ENCODE assay signal across 8 cellular contexts in the genomic region with DNA sequence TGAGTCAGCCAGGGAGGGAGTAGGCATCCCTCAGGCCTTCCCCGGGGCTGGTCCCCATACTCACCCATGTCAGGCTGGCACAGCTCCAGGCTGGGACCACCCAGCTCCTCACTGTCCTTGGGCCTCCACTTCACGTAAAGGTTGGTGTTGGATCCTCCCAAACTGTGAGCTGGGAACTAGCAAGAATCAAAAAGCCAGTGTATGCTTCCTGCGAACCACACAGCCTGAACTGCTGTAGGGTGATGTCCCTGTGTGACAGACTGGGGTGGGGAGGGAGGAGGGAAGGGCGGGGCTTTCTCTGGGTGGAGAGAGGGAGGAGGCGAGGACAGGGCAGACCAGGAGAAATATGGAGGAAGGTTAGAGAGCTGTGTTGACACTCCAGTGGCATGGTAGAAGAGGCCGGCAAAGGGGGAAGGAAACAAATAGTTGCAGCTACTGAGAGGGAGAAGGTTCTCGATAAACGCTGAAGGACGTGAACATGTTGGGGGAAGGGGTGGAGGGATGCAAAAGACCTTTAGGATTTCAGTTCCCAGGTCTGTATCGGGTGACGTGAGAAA. TPM values are rescaled to one million over a fixed set of nuclear protein-coding genes. Genes with fewer than 3 reads are reported as not detected.
A peak's percentile ranks its signal among the peaks of the same experiment; 100 is the strongest.
DNase-seq lines count a peak whose midpoint lies in the region; ATAC-seq and TF ChIP-seq lines count a peak whose summit lies in the region.

No MANE protein-coding gene starts in this region.

- no peak for TF ChIP-seq CTCF in IMR-90 (conservative IDR thresholded peaks at IDR 0.05; ENCODE audit: low read depth, low read length)
- no peak for TF ChIP-seq CTCF in Panc1 (IDR thresholded peaks at IDR 0.05)
- TF ChIP-seq CTCF in fibroblast of lung (conservative IDR thresholded peaks at IDR 0.05 in 1 of 2, IDR thresholded peaks at IDR 0.05 in 1 of 2; ENCODE audit: low read depth in 1 of 2, low read length in 2 of 2) = no peak
- TF ChIP-seq CTCF in nephron (IDR thresholded peaks at IDR 0.05; ENCODE audit: unreplicated experiment in 3 of 3) = no peak

- H3K9ac ChIP-seq in IMR-90 (ENCODE audit: low read depth, low read length) (peak overlapping the region; percentile 90), fibroblast of lung (ENCODE audit: insufficient read depth, low read length) (peak overlapping the region; percentile 67)

- no peaks in the 10 kb centered on the region for H3K27me3 Mint-ChIP-seq in activated T-cell treated with anti-CD3 and anti-CD28 coated beads, Interleukin-2, amount 50 U/mL, for 72 hours (ENCODE audit: low read depth)
- H3K27me3 Mint-ChIP-seq in nephron (ENCODE audit: low read depth) = no peaks in the 10 kb centered on the region

- H3K4me2 ChIP-seq in IMR-90 (ENCODE audit: low read depth, low read length) (peak overlapping the region; percentile 94), fibroblast of lung (ENCODE audit: extremely low read depth, insufficient read depth, low read length) (peak overlapping the region; percentile 72)

- H4K5ac ChIP-seq in IMR-90 (ENCODE audit: low read depth, low read length) = peak overlapping the region; percentile 62

- H3K14ac ChIP-seq in IMR-90 (replicated peaks; ENCODE audit: low read depth, low read length) = peak overlapping the region; percentile 85

- POLR2A ChIA-PET in IMR-90 (lab: Charles Lee; ENCODE audit: unreplicated experiment) (interaction anchor here (1.0 to 1.4 kb wide), 6 partner anchors 8 to 115 kb away, joined by 3 to 7 read pairs (median 6); a partner anchor contains a TSS), Panc1 (lab: Charles Lee) (no interaction called here)

- H3K9me3 Mint-ChIP-seq in activated T-cell treated with anti-CD3 and anti-CD28 coated beads, Interleukin-2, amount 50 U/mL, for 72 hours = no peaks in the 10 kb centered on the region
- no peaks in the 10 kb centered on the region for H3K9me3 Mint-ChIP-seq in nephron

- H4K8ac ChIP-seq in IMR-90 (ENCODE audit: low read depth in 2 of 2, low read length in 2 of 2) = peak overlapping the region; percentile 69 to 98; a peak in 3 of 4 replicates

- intact Hi-C loops in IMR-90 (cut with micrococcal nuclease) (loop anchor here (1.0 to 5.0 kb wide), 3 partner anchors 39 to 123 kb away; a partner anchor contains a TSS), Panc1 (cut with micrococcal nuclease; ENCODE audit: unreplicated experiment) (no loop called here)

- H4K20me1 ChIP-seq in IMR-90 (ENCODE audit: insufficient read depth, low read length) = peaks cover 43% of the 10 kb centered on the region
- no peaks in the 10 kb centered on the region for H4K20me1 ChIP-seq in fibroblast of lung (ENCODE audit: control insufficient read depth, extremely low read depth, insufficient read depth, low read length)

- peaks cover 22% of the 10 kb centered on the region for H3K36me3 ChIP-seq in IMR-90 (ENCODE audit: control insufficient read depth, insufficient read depth, low read length)
- peaks cover 7% of the 10 kb centered on the region for H3K36me3 ChIP-seq in Panc1 (ENCODE audit: control insufficient read depth, insufficient read depth, low read length)
- peaks cover 11% of the 10 kb centered on the region for H3K36me3 ChIP-seq in fibroblast of lung (ENCODE audit: control insufficient read depth, insufficient read depth, low read length)

- peaks cover 16 to 50% of the 10 kb centered on the region in 2 experiments for H3K79me1 ChIP-seq in IMR-90 (ENCODE audit: low read depth in 1 of 2, low read length in 2 of 2)

- peaks cover 7 to 27% of the 10 kb centered on the region in 2 donors for H3K36me3 Mint-ChIP-seq in activated T-cell treated with anti-CD3 and anti-CD28 coated beads, Interleukin-2, amount 50 U/mL, for 72 hours (ENCODE audit: insufficient read depth in 2 of 2)
- H3K36me3 Mint-ChIP-seq in nephron (ENCODE audit: low read depth) = peaks cover 39% of the 10 kb centered on the region

- peak; percentile 72 for DNase-seq in DMS153 (lab: John Stamatoyannopoulos, UW)
- peak; percentile 80 for DNase-seq in IMR-90
- DNase-seq in Panc1 (ENCODE audit: low read depth, low spot score) = peak; percentile 92
- peak; percentile 81 to 86 for DNase-seq in activated T-cell treated with anti-CD3 and anti-CD28 coated beads, Interleukin-2, amount 50 U/mL, for 72 hours
- DNase-seq in fibroblast of lung (ENCODE audit: low read depth in 2 of 2) = peak; percentile 82 to 88
- DNase-seq in stimulated activated naive CD8-positive, alpha-beta T cell treated with anti-CD3 and anti-CD28 coated beads, Interleukin-15, Interleukin-2, amounts not matched to agents 100 U/mL and 50 U/mL, for 24 hours = peak; percentile 87

- peak; percentile 22; the same call in 1 of the 2 replicates for TF ChIP-seq POLR2A in IMR-90 (IDR thresholded peaks at IDR 0.05; ENCODE audit: low read depth, low read length)

- H3K27me3 ChIP-seq in IMR-90 (ENCODE audit: control insufficient read depth, insufficient read depth, low read length) (no peaks in the 10 kb centered on the region), Panc1 (ENCODE audit: control insufficient read depth, insufficient read depth, low read length) (no peaks in the 10 kb centered on the region), fibroblast of lung (ENCODE audit: control insufficient read depth, insufficient read depth, low read length) (no peaks in the 10 kb centered on the region)

- H2AK9ac ChIP-seq in IMR-90 (replicated peaks; ENCODE audit: low read depth, low read length, poor library complexity) = peak overlapping the region; percentile 100

- peak overlapping the region; percentile 84 for H3K27ac Mint-ChIP-seq in activated T-cell treated with anti-CD3 and anti-CD28 coated beads, Interleukin-2, amount 50 U/mL, for 72 hours
- peak overlapping the region; percentile 95 to 98 (median 98) for H3K27ac Mint-ChIP-seq in nephron

- peak overlapping the region; percentile 87 for H2BK5ac ChIP-seq in IMR-90 (ENCODE audit: low read depth, low read length, poor library complexity, severe bottlenecking)

- H3K4me3 Mint-ChIP-seq in activated T-cell treated with anti-CD3 and anti-CD28 coated beads, Interleukin-2, amount 50 U/mL, for 72 hours = peak overlapping the region; percentile 90 to 100
- H3K4me3 Mint-ChIP-seq in nephron = peak overlapping the region; percentile 88 to 99 (median 89)

- peaks cover 78% of the 10 kb centered on the region for H3K4me1 Mint-ChIP-seq in activated T-cell treated with anti-CD3 and anti-CD28 coated beads, Interleukin-2, amount 50 U/mL, for 72 hours (ENCODE audit: low read depth)
- peaks cover 53% of the 10 kb centered on the region for H3K4me1 Mint-ChIP-seq in nephron

- peaks cover 46% of the 10 kb centered on the region for H3K79me2 ChIP-seq in fibroblast of lung (ENCODE audit: control insufficient read depth, insufficient read depth, low read length)

- peak overlapping the region; percentile 69 for H3K4me3 ChIP-seq in IMR-90 (ENCODE audit: insufficient read depth, low read depth, low read length)
- peak overlapping the region; percentile 65 to 90 for H3K4me3 ChIP-seq in Panc1 (ENCODE audit: low read depth in 2 of 2, low read length in 2 of 2)
- H3K4me3 ChIP-seq in fibroblast of lung (replicated peaks in 1 of 4; ENCODE audit: control extremely low read depth in 1 of 4, insufficient read depth in 1 of 4, low read depth in 3 of 4, low read length in 4 of 4) = peak overlapping the region; percentile 69 to 80 (median 77)

- peak overlapping the region; percentile 60 for H3K18ac ChIP-seq in IMR-90 (ENCODE audit: low read depth, low read length)

- peak overlapping the region; percentile 59 for H2BK20ac ChIP-seq in IMR-90 (ENCODE audit: low read depth, low read length)

- dilution Hi-C loops in IMR-90 (cut with HindIII; ENCODE audit: low sequenced_read_pairs, unreplicated experiment) = no loop called here

- in situ Hi-C loops in IMR-90 (cut with MboI; ENCODE audit: low sequenced_read_pairs) = loop anchor here (10.0 kb wide), 1 partner anchor 369 kb away; a partner anchor contains a TSS
- in situ Hi-C loops in Panc1 (cut with HindIII; ENCODE audit: low pct_unique_long_range_greater_than_20kb, low sequenced_read_pairs) = no loop called here

- peak overlapping the region; percentile 98 for H3K4ac ChIP-seq in IMR-90 (ENCODE audit: low read depth, low read length)

- ATAC-seq in GM21529 (IDR thresholded peaks at IDR 0.05; ENCODE audit: unreplicated experiment) = peak; percentile 41
- ATAC-seq in IMR-90 (ENCODE audit: low read depth) = peak; percentile 73
- ATAC-seq in Panc1 = peak; percentile 86
- peak; percentile 75 to 80 for ATAC-seq in activated T-cell treated with anti-CD3 and anti-CD28 coated beads, Interleukin-2, amount 50 U/mL, for 72 hours (replicated peaks in 1 of 2)
- ATAC-seq in stimulated activated naive CD8-positive, alpha-beta T cell treated with anti-CD3 and anti-CD28 coated beads, Interleukin-15, Interleukin-2, amounts not matched to agents 100 U/mL and 50 U/mL, for 24 hours = peak; percentile 79

- peak overlapping the region; percentile 92 for H3K23ac ChIP-seq in IMR-90 (ENCODE audit: low read depth, low read length)

- WGBS in IMR-90 (ENCODE audit: extremely low coverage in 2 of 2, insufficient read length in 1 of 2), 2 experiments = 0% methylated on average over 5 of the region's 11 CpGs; no CpG with 5 or more reads in 1 of the 2 experiments

- peak overlapping the region; percentile 98 for H2AK5ac ChIP-seq in IMR-90 (ENCODE audit: low read depth, low read length)

- H2BK120ac ChIP-seq in IMR-90 (ENCODE audit: low read depth, low read length) = peak overlapping the region; percentile 85

- H3K4me1 ChIP-seq in IMR-90 (ENCODE audit: control insufficient read depth, insufficient read depth, low read length) (peaks cover 10% of the 10 kb centered on the region), Panc1 (ENCODE audit: control insufficient read depth, insufficient read depth, low read length) (peaks cover 39% of the 10 kb centered on the region), fibroblast of lung (ENCODE audit: control insufficient read depth, extremely low read depth, insufficient read depth, low read length) (peaks cover 17% of the 10 kb centered on the region)

- H2AFZ ChIP-seq in IMR-90 (replicated peaks; ENCODE audit: low read length, poor library complexity) (peak overlapping the region; percentile 96), fibroblast of lung (ENCODE audit: low read length) (peak overlapping the region; percentile 76)

- H3K27ac ChIP-seq in IMR-90 (ENCODE audit: insufficient read depth, low read length) (peak overlapping the region; percentile 84), Panc1 (ENCODE audit: low read length) (peak overlapping the region; percentile 96), fibroblast of lung (ENCODE audit: insufficient read depth, low read length) (peak overlapping the region; percentile 78)

- no TSS peak for BruUV-seq in IMR-90 (replicated peaks; lab: Mats Ljungman, UMichigan)
- no TSS peak for BruUV-seq in Panc1 (replicated peaks; lab: Mats Ljungman, UMichigan)

- H3K56ac ChIP-seq in IMR-90 (ENCODE audit: extremely low read depth, insufficient read depth, low read length) = peak overlapping the region; percentile 94

- peak overlapping the region; percentile 60; the same call in 2 of the 3 replicates for H2BK15ac ChIP-seq in IMR-90 (ENCODE audit: low read depth, low read length)

- peak overlapping the region; percentile 98 for H4K91ac ChIP-seq in IMR-90 (ENCODE audit: insufficient read depth, low read depth, low read length)

- peaks cover 14% of the 10 kb centered on the region for H3K9me1 ChIP-seq in IMR-90 (ENCODE audit: insufficient read depth, low read length)

- H3K9me3 ChIP-seq in IMR-90 (ENCODE audit: control insufficient read depth, insufficient read depth, low read length) (no peaks in the 10 kb centered on the region), Panc1 (ENCODE audit: control insufficient read depth, insufficient read depth, low read depth, low read length) (no peaks in the 10 kb centered on the region), fibroblast of lung (ENCODE audit: control insufficient read depth, insufficient read depth, low read depth, low read length) (no peaks in the 10 kb centered on the region)

- no peak for TF ChIP-seq RAD21 in IMR-90 (IDR thresholded peaks at IDR 0.05; ENCODE audit: low read length)

- CTCF ChIA-PET in IMR-90 (lab: Yijun Ruan, JAX) = interaction anchor here (0.6 to 2.5 kb wide), 33 partner anchors 8 to 436 kb away, joined by 3 to 27 read pairs (median 4); a partner anchor contains a TSS
- CTCF ChIA-PET in Panc1 (lab: Charles Lee) = interaction anchor here (0.5 to 1.5 kb wide), 9 partner anchors 8 to 145 kb away, joined by 3 to 11 read pairs (median 5); a partner anchor contains a TSS

RNA-seq across cellular contexts. Expression of a gene that starts 6.1 kb away (rescaled TPM):
- total RNA-seq in IMR-90 (2012; rRNA removed) (15.4 and 15.6 TPM in 2 replicates), Panc1 (2021; ENCODE audit: unreplicated experiment) (131 TPM), fibroblast of lung (15.9 and 32.0 TPM in 2 replicates)
- polyA plus RNA-seq in IMR-90 (2012; rRNA removed) (42.8 and 48.6 TPM in 2 replicates), fibroblast of lung (39.9 and 42.5 TPM in 2 replicates)
- 12.8 and 18.2 TPM in 2 replicates for polyA plus RNA-seq in IMR-90 (2012; cell fraction: cytosol; rRNA removed)
- polyA plus RNA-seq in IMR-90 (2012; cell fraction: nucleus; rRNA removed; ENCODE audit: low replicate concordance) = 111 and 143 TPM in 2 replicates
- 77.0 TPM for polyA plus RNA-seq in Panc1 (2012; ENCODE audit: insufficient read length)
- 100 to 1,000 TPM; 128 to 154 TPM for total RNA-seq in activated T-cell treated with anti-CD3 and anti-CD28 coated beads, Interleukin-2, amount 50 U/mL, for 72 hours
- 22.9 and 27.4 TPM in 2 replicates for polyA plus RNA-seq in fibroblast of lung (2012)
- 168 and 206 TPM in 2 replicates for polyA minus RNA-seq in fibroblast of lung (ENCODE audit: low replicate concordance)

RNA-seq across cellular contexts. Expression of a gene that starts 9.6 kb away (rescaled TPM):
- total RNA-seq in IMR-90 (2012; rRNA removed) = 795 and 812 TPM in 2 replicates
- 853 and 915 TPM in 2 replicates for polyA plus RNA-seq in IMR-90 (2012; rRNA removed)
- 464 and 534 TPM in 2 replicates for polyA plus RNA-seq in IMR-90 (2012; cell fraction: cytosol; rRNA removed)
- polyA plus RNA-seq in IMR-90 (2012; cell fraction: nucleus; rRNA removed; ENCODE audit: low replicate concordance) = 245 and 449 TPM in 2 replicates
- total RNA-seq in Panc1 (2021; ENCODE audit: unreplicated experiment) = 999 TPM
- polyA plus RNA-seq in Panc1 (2012; ENCODE audit: insufficient read length) = 1,395 TPM
- total RNA-seq in activated T-cell treated with anti-CD3 and anti-CD28 coated beads, Interleukin-2, amount 50 U/mL, for 72 hours = 100 to 1,000 TPM; 661 to 679 TPM
- 376 and 613 TPM in 2 replicates for total RNA-seq in fibroblast of lung
- 965 and 1,111 TPM in 2 replicates for polyA plus RNA-seq in fibroblast of lung
- polyA plus RNA-seq in fibroblast of lung (2012) = 731 and 866 TPM in 2 replicates
- 2,174 and 2,617 TPM in 2 replicates for polyA minus RNA-seq in fibroblast of lung (ENCODE audit: low replicate concordance)

RNA-seq across cellular contexts. Expression of a gene that starts 51.9 kb away (rescaled TPM):
- 42.7 and 101 TPM in 2 replicates for total RNA-seq in IMR-90 (2012; rRNA removed)
- 70.4 and 73.2 TPM in 2 replicates for polyA plus RNA-seq in IMR-90 (2012; rRNA removed)
- polyA plus RNA-seq in IMR-90 (2012; cell fraction: cytosol; rRNA removed) = 24.6 and 33.9 TPM in 2 replicates
- 13.9 and 18.5 TPM in 2 replicates for polyA plus RNA-seq in IMR-90 (2012; cell fraction: nucleus; rRNA removed; ENCODE audit: low replicate concordance)
- 339 TPM for total RNA-seq in Panc1 (2021; ENCODE audit: unreplicated experiment)
- polyA plus RNA-seq in Panc1 (2012; ENCODE audit: insufficient read length) = 264 TPM
- total RNA-seq in activated T-cell treated with anti-CD3 and anti-CD28 coated beads, Interleukin-2, amount 50 U/mL, for 72 hours = 100 to 1,000 TPM; 166 to 192 TPM
- total RNA-seq in fibroblast of lung = 53.7 and 60.3 TPM in 2 replicates
- 119 and 149 TPM in 2 replicates for polyA plus RNA-seq in fibroblast of lung
- 145 and 195 TPM in 2 replicates for polyA plus RNA-seq in fibroblast of lung (2012)
- polyA minus RNA-seq in fibroblast of lung (ENCODE audit: low replicate concordance) = 4.1 and 6.5 TPM in 2 replicates

Comparison
In these comparisons a context has a peak if more than half of its experiments do, and no peak if none do; other contexts are left out.
1. Peak in every context shown above with its lines: DNase-seq, ATAC-seq, H3K4me3 ChIP-seq and H3K27ac ChIP-seq.